ENCODE assay signal across 1 cellular context in genomic region chr3:53045107-53045783, GRCh38.
A peak's percentile ranks its signal among the peaks of the same experiment; 100 is the strongest.
TF ChIP-seq lines count a peak whose summit lies in the region.

No MANE protein-coding gene starts in this region.

TF ChIP-seq in GM12878, 131 proteins besides CTCF, POLR2A, EP300 and RAD21 (continued from another document and continues in another):
- TF ChIP-seq ELK1 (IDR thresholded peaks at IDR 0.05; ENCODE audit: low read depth, low read length), result no peak
- TF ChIP-seq PAX5 (IDR thresholded peaks at IDR 0.05; ENCODE audit: borderline replicate concordance, low read depth, low read length), result no peak
- no peak for TF ChIP-seq E2F8 (IDR thresholded peaks at IDR 0.05; ENCODE audit: low read depth, partially characterized antibody)
- no peak for TF ChIP-seq POLR2AphosphoS2 (IDR thresholded peaks at IDR 0.05; ENCODE audit: low read depth, low read length)
- no peak for TF ChIP-seq ZNF687 (IDR thresholded peaks at IDR 0.05)
- TF ChIP-seq CEBPB (IDR thresholded peaks at IDR 0.05; ENCODE audit: borderline replicate concordance in 1 of 2, low read depth in 2 of 2, low read length in 2 of 2), result no peak
- TF ChIP-seq MAX (IDR thresholded peaks at IDR 0.05; ENCODE audit: low read depth, low read length), result no peak
- TF ChIP-seq IKZF1 (conservative IDR thresholded peaks at IDR 0.05), result peak; percentile 63
- TF ChIP-seq NFIC (IDR thresholded peaks at IDR 0.05; ENCODE audit: low read depth, low read length), result no peak
- TF ChIP-seq PBX3 (IDR thresholded peaks at IDR 0.05; ENCODE audit: insufficient replicate concordance, low read depth, low read length), result no peak
- no peak for TF ChIP-seq TCF3 (IDR thresholded peaks at IDR 0.05; ENCODE audit: borderline replicate concordance, insufficient read depth, low read depth, low read length)
- TF ChIP-seq SIN3A (IDR thresholded peaks at IDR 0.05; ENCODE audit: low read depth, low read length), result peak; percentile 27; the same call in 1 of the 2 replicates
- no peak for TF ChIP-seq ZNF274 (IDR thresholded peaks at IDR 0.05; ENCODE audit: insufficient read depth, insufficient read length)
- TF ChIP-seq ZNF622 (IDR thresholded peaks at IDR 0.05), result no peak
- TF ChIP-seq RUNX3 (IDR thresholded peaks at IDR 0.05; ENCODE audit: low read length), result no peak
- TF ChIP-seq ZZZ3 (IDR thresholded peaks at IDR 0.05; ENCODE audit: control insufficient read depth, insufficient read length, low read depth), result no peak
- TF ChIP-seq ZNF24 (IDR thresholded peaks at IDR 0.05), result no peak
- TF ChIP-seq ATF7 (IDR thresholded peaks at IDR 0.05; ENCODE audit: low read depth), result no peak
- TF ChIP-seq TBL1XR1 (IDR thresholded peaks at IDR 0.05; ENCODE audit: low read depth, low read length), result no peak
- peak; percentile 70; the same call in 1 of the 2 replicates for TF ChIP-seq NKRF (conservative IDR thresholded peaks at IDR 0.05)
- 0 out of 2 replicates have a peak, but pooled peaks have one; percentile 64 for TF ChIP-seq BACH1 (IDR thresholded peaks at IDR 0.05; ENCODE audit: borderline replicate concordance)
- no peak for TF ChIP-seq HDAC6 (IDR thresholded peaks at IDR 0.05; ENCODE audit: unreplicated experiment)
- no peak for TF ChIP-seq MTA3 (IDR thresholded peaks at IDR 0.05; ENCODE audit: borderline replicate concordance, low read length)
- TF ChIP-seq CUX1 (IDR thresholded peaks at IDR 0.05; ENCODE audit: insufficient replicate concordance, low read depth, low read length), result no peak
- no peak for TF ChIP-seq REST (IDR thresholded peaks at IDR 0.05; ENCODE audit: low read depth, low read length)
- TF ChIP-seq ZBTB11 (CRISPR knock-in tag; IDR thresholded peaks at IDR 0.05), result no peak
- TF ChIP-seq RFX5 (IDR thresholded peaks at IDR 0.05; ENCODE audit: low read depth, low read length), result no peak
- TF ChIP-seq DPF2 (IDR thresholded peaks at IDR 0.05), result peak; percentile 62
- TF ChIP-seq SREBF2 (IDR thresholded peaks at IDR 0.05; ENCODE audit: low read length), result no peak
- TF ChIP-seq HDAC2 (IDR thresholded peaks at IDR 0.05), result no peak
